In the genomic region with DNA sequence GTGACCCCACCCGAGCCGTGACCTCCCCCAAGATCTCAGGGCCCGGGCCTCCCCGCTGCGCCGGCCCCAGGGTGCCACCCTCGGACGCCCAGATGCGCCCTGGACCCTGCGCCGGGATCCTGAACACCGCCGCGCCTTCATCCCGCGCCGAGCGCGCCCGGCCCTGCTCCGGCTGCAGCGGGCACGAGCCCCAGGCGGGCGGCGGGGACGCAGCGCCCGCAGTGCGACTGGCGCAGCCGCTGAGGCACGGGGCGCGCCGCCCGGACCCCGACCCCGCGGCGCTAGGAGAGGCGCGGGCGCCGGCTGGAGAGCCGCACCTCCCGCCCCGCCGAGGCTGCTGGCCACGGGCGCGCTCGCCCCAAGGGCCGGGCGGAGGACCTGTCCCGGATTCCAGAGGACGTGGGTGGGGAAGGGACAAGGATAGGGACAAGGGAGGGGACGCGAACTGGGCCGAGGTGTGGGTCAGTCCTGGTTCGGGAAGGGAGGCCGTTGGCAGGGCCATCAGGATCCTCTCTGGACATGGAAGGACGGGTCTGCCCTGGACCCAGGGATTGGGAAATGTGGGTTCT, we compare ENCODE assay signal across 8 cellular contexts. TPM values are rescaled to one million over a fixed set of nuclear protein-coding genes. Genes with fewer than 3 reads are reported as not detected.
DNase-seq lines count a peak whose midpoint lies in the region; ATAC-seq, FAIRE-seq and TF ChIP-seq lines count a peak whose summit lies in the region.
"Had no signal": no experiment of that assay in that cellular context is flagged by ENCODE, and none has a peak within 500 bp of the region (broad histone marks: within the 10 kb centered on the region; RNA-seq: fewer than 3 reads in every experiment).

No MANE protein-coding gene starts in this region.

- no peaks in the 10 kb centered on the region for H3K27me3 ChIP-seq in right cardiac atrium (ENCODE audit: control insufficient read depth, insufficient read depth)
- no peaks in the 10 kb centered on the region for H3K27me3 ChIP-seq in small intestine (ENCODE audit: control insufficient read depth in 2 of 2, insufficient read depth in 2 of 2, low read length in 2 of 2)
- no peaks in the 10 kb centered on the region for H3K27me3 ChIP-seq in Karpas-422 (ENCODE audit: low read length)

- H4K20me1 ChIP-seq in Karpas-422 (ENCODE audit: insufficient read depth, low read depth, low read length), result no peaks in the 10 kb centered on the region

- H3K4me1 ChIP-seq in right cardiac atrium (ENCODE audit: control insufficient read depth, insufficient read depth, low read length), result peaks cover 13% of the 10 kb centered on the region
- peaks cover 9% of the 10 kb centered on the region in 2 donors for H3K4me1 ChIP-seq in small intestine (ENCODE audit: control insufficient read depth in 2 of 2, insufficient read depth in 1 of 2, low read depth in 1 of 2, low read length in 1 of 2)
- peaks cover 29% of the 10 kb centered on the region for H3K4me1 ChIP-seq in Karpas-422 (ENCODE audit: low read length)

- H3K36me3 ChIP-seq in small intestine (ENCODE audit: control insufficient read depth in 2 of 2, insufficient read depth in 2 of 2, low read length in 2 of 2) (no peaks in the 10 kb centered on the region), Karpas-422 (ENCODE audit: insufficient read depth, low read length) (no peaks in the 10 kb centered on the region)
- H3K36me3 ChIP-seq: SJSA1 had no signal

- no peaks in the 10 kb centered on the region for H3K9me3 ChIP-seq in right cardiac atrium (ENCODE audit: control insufficient read depth, low read length)
- H3K9me3 ChIP-seq in small intestine (ENCODE audit: control insufficient read depth, low read depth), result no peaks in the 10 kb centered on the region
- H3K9me3 ChIP-seq in Karpas-422 (ENCODE audit: low read length), result no peaks in the 10 kb centered on the region
- H3K9me3 ChIP-seq: SJSA1 had no signal

- intact Hi-C loops in right cardiac atrium (cut with DNase I), result loop anchor here in 2 of 4 donors (10.0 kb wide), 1 partner anchor 162 kb away; no protein-coding TSS in a partner anchor

- no peaks in the 10 kb centered on the region for H3K9me3 Mint-ChIP-seq in activated CD4-positive, alpha-beta memory T cell treated with anti-CD3 and anti-CD28 coated beads, Interleukin-2, amount 10 ng/mL, durations not matched to agents 7 days and 5 days

- DNase-seq in HEK293T (ENCODE audit: extremely low spot score), result peak; percentile 32
- peak; percentile 39 for DNase-seq in activated CD4-positive, alpha-beta memory T cell treated with anti-CD3 and anti-CD28 coated beads, Interleukin-2, amount 10 ng/mL, durations not matched to agents 7 days and 5 days
- DNase-seq in right cardiac atrium, result no peak
- DNase-seq in small intestine, result peak; percentile 44
- no peak for DNase-seq in A172 (ENCODE audit: low spot score)
- DNase-seq in Karpas-422, result no peak

- CTCF ChIA-PET in HEK293T (lab: Yijun Ruan, JAX), result no interaction called here
- CTCF ChIA-PET in activated CD4-positive, alpha-beta memory T cell treated with anti-CD3 and anti-CD28 coated beads, Interleukin-2, amount 10 ng/mL, durations not matched to agents 7 days and 5 days (lab: Charles Lee), result no interaction called here

- H3K79me2 ChIP-seq in Karpas-422 (ENCODE audit: low read length), result no peaks in the 10 kb centered on the region

- no peak for ATAC-seq in right cardiac atrium
- ATAC-seq in HG02642 (IDR thresholded peaks at IDR 0.05; ENCODE audit: poor library complexity, unreplicated experiment), result no peak

- peaks cover 25% of the 10 kb centered on the region for H3K27me3 Mint-ChIP-seq in activated CD4-positive, alpha-beta memory T cell treated with anti-CD3 and anti-CD28 coated beads, Interleukin-2, amount 10 ng/mL, durations not matched to agents 7 days and 5 days

- H3K4me2 ChIP-seq in Karpas-422 (ENCODE audit: low read depth, low read length, poor library complexity, severe bottlenecking), result no peak overlapping the region

- WGBS in right cardiac atrium, result under 1% methylated on average over 63 of the region's 63 CpGs
- WGBS in small intestine, 3 donors, result 0 to 1% (median 0%) methylated on average over 32 to 63 of the region's 63 CpGs

- peaks cover 56% of the 10 kb centered on the region for H3K4me1 Mint-ChIP-seq in activated CD4-positive, alpha-beta memory T cell treated with anti-CD3 and anti-CD28 coated beads, Interleukin-2, amount 10 ng/mL, durations not matched to agents 7 days and 5 days

- H3K4me3 Mint-ChIP-seq in activated CD4-positive, alpha-beta memory T cell treated with anti-CD3 and anti-CD28 coated beads, Interleukin-2, amount 10 ng/mL, durations not matched to agents 7 days and 5 days, result peak overlapping the region; percentile 92

- H3K27ac Mint-ChIP-seq in activated CD4-positive, alpha-beta memory T cell treated with anti-CD3 and anti-CD28 coated beads, Interleukin-2, amount 10 ng/mL, durations not matched to agents 7 days and 5 days, result peak overlapping the region; percentile 75

- POLR2A ChIA-PET in HEK293T (lab: Yijun Ruan, JAX), result no interaction called here
- POLR2A ChIA-PET in activated CD4-positive, alpha-beta memory T cell treated with anti-CD3 and anti-CD28 coated beads, Interleukin-2, amount 10 ng/mL, durations not matched to agents 7 days and 5 days (lab: Charles Lee), result interaction anchor here (1.1 to 5.8 kb wide), 2 partner anchors 51 to 409 kb away, joined by 3 to 105 read pairs; a partner anchor contains a TSS

- H3K9me2 ChIP-seq in Karpas-422 (replicated peaks; ENCODE audit: insufficient read depth, low read length), result no peaks in the 10 kb centered on the region

- H3K36me3 Mint-ChIP-seq in activated CD4-positive, alpha-beta memory T cell treated with anti-CD3 and anti-CD28 coated beads, Interleukin-2, amount 10 ng/mL, durations not matched to agents 7 days and 5 days (ENCODE audit: low read depth), result no peaks in the 10 kb centered on the region

- H3K4me3 ChIP-seq in right cardiac atrium (ENCODE audit: low read length) (peak overlapping the region; percentile 86), small intestine (ENCODE audit: low read depth in 1 of 2, low read length in 2 of 2) (peak overlapping the region; percentile 81 to 84), Karpas-422 (ENCODE audit: low read length) (no peak overlapping the region)

- no peak for FAIRE-seq in small intestine (lab: Jason Lieb, UNC)

- no peak overlapping the region for H2AFZ ChIP-seq in Karpas-422 (ENCODE audit: low read length)

- H3K27ac ChIP-seq in right cardiac atrium (ENCODE audit: low read length) (no peak overlapping the region), small intestine (ENCODE audit: low read depth in 1 of 2, low read length in 1 of 2) (peak overlapping the region; percentile 56 to 82), Karpas-422 (ENCODE audit: low read length) (no peak overlapping the region)
- H3K27ac ChIP-seq: SJSA1 had no signal

- H3K9ac ChIP-seq in Karpas-422 (ENCODE audit: low read length), result no peak overlapping the region

TF ChIP-seq in HEK293T, 16 proteins besides CTCF, POLR2A, EP300 and RAD21:
- TF ChIP-seq NFRKB (IDR thresholded peaks at IDR 0.05) (no peak), ZNF384 (IDR thresholded peaks at IDR 0.05) (no peak), FOXA1 (IDR thresholded peaks at IDR 0.05) (no peak), SP1 (IDR thresholded peaks at IDR 0.05) (no peak)

RNA-seq across cellular contexts. Expression of a gene that starts 1.2 kb away (rescaled TPM):
- 10 to 100 TPM; 38.9 to 40.1 TPM for total RNA-seq in activated CD4-positive, alpha-beta memory T cell treated with anti-CD3 and anti-CD28 coated beads, Interleukin-2, amount 10 ng/mL, durations not matched to agents 7 days and 5 days
- total RNA-seq in right cardiac atrium, result 1 to 10 TPM; 4.4 to 5.9 (median 5.5) TPM
- polyA plus RNA-seq in right cardiac atrium (3.5 TPM), small intestine (10 to 100 TPM in 2 of 3 donors, 1 to 10 TPM in 1; 9.3 to 29.5 (median 16.2) TPM)
- 0.89 and 3.4 TPM in 2 replicates for total RNA-seq in A172 (2014; rRNA removed; shearing (Covaris generic))
- 2.0 TPM in 2 replicates for total RNA-seq in Karpas-422 (2014; rRNA removed; shearing (Covaris generic); ENCODE audit: low replicate concordance)

RNA-seq across cellular contexts. Expression of a gene that starts 1.5 kb away (rescaled TPM):
- under 1 TPM; 0.08 TPM for total RNA-seq in activated CD4-positive, alpha-beta memory T cell treated with anti-CD3 and anti-CD28 coated beads, Interleukin-2, amount 10 ng/mL, durations not matched to agents 7 days and 5 days
- not detected for total RNA-seq in right cardiac atrium
- polyA plus RNA-seq in right cardiac atrium, result not detected
- under 1 TPM in 2 of 3 donors, not detected in 1; 0.15 to 0.67 TPM for polyA plus RNA-seq in small intestine
- not detected in 2 replicates for total RNA-seq in A172 (2014; rRNA removed; shearing (Covaris generic))
- total RNA-seq in Karpas-422 (2014; rRNA removed; shearing (Covaris generic); ENCODE audit: low replicate concordance), result 0.67 TPM in 1 of 2 replicates, not detected in the other
- total RNA-seq: SJSA1 had no signal

RNA-seq across cellular contexts. Expression of a gene that starts 51.6 kb away (rescaled TPM):
- total RNA-seq in activated CD4-positive, alpha-beta memory T cell treated with anti-CD3 and anti-CD28 coated beads, Interleukin-2, amount 10 ng/mL, durations not matched to agents 7 days and 5 days, result 100 to 1,000 TPM; 106 to 113 TPM
- total RNA-seq in right cardiac atrium, result 10 to 100 TPM; 28.2 to 35.7 (median 32.1) TPM
- 16.3 TPM for polyA plus RNA-seq in right cardiac atrium
- 10 to 100 TPM; 18.6 to 26.8 (median 26.7) TPM for polyA plus RNA-seq in small intestine
- 50.8 and 55.6 TPM in 2 replicates for total RNA-seq in A172 (2014; rRNA removed; shearing (Covaris generic))
- 67.6 and 84.8 TPM in 2 replicates for total RNA-seq in Karpas-422 (2014; rRNA removed; shearing (Covaris generic); ENCODE audit: low replicate concordance)

Comparison
In these comparisons a context has a peak if more than half of its experiments do, and no peak if none do; other contexts are left out.
1. DNase-seq: peak in HEK293T (single experiment), activated CD4-positive, alpha-beta memory T cell treated with anti-CD3 and anti-CD28 coated beads, Interleukin-2, amount 10 ng/mL, durations not matched to agents 7 days and 5 days (single experiment) and small intestine (single experiment); none in right cardiac atrium (0 of 3), A172 (single experiment) and Karpas-422 (single experiment).
2. H3K27ac ChIP-seq: peak in small intestine (2 of 2); none in right cardiac atrium (single experiment) and Karpas-422 (single experiment).